Comparison of ENCODE assay signal across 2 cellular contexts in genomic region chr9:112331676-112331955, GRCh38.
TF ChIP-seq lines count a peak whose summit lies in the region.

No MANE protein-coding gene starts in this region.

TF ChIP-seq in SK-N-SH, 30 proteins besides CTCF, POLR2A, EP300 and RAD21 (continued from another document):
- TF ChIP-seq, protein P1, sequence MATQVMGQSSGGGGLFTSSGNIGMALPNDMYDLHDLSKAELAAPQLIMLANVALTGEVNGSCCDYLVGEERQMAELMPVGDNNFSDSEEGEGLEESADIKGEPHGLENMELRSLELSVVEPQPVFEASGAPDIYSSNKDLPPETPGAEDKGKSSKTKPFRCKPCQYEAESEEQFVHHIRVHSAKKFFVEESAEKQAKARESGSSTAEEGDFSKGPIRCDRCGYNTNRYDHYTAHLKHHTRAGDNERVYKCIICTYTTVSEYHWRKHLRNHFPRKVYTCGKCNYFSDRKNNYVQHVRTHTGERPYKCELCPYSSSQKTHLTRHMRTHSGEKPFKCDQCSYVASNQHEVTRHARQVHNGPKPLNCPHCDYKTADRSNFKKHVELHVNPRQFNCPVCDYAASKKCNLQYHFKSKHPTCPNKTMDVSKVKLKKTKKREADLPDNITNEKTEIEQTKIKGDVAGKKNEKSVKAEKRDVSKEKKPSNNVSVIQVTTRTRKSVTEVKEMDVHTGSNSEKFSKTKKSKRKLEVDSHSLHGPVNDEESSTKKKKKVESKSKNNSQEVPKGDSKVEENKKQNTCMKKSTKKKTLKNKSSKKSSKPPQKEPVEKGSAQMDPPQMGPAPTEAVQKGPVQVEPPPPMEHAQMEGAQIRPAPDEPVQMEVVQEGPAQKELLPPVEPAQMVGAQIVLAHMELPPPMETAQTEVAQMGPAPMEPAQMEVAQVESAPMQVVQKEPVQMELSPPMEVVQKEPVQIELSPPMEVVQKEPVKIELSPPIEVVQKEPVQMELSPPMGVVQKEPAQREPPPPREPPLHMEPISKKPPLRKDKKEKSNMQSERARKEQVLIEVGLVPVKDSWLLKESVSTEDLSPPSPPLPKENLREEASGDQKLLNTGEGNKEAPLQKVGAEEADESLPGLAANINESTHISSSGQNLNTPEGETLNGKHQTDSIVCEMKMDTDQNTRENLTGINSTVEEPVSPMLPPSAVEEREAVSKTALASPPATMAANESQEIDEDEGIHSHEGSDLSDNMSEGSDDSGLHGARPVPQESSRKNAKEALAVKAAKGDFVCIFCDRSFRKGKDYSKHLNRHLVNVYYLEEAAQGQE (IDR thresholded peaks at IDR 0.05; ENCODE audit: low read depth, low read length): no peak
- TF ChIP-seq TEAD4 (IDR thresholded peaks at IDR 0.05; ENCODE audit: borderline replicate concordance, insufficient read depth) (no peak), TCF12 (IDR thresholded peaks at IDR 0.05) (no peak), NFIC (IDR thresholded peaks at IDR 0.05; ENCODE audit: borderline replicate concordance) (no peak), USF1 (IDR thresholded peaks at IDR 0.05; ENCODE audit: borderline replicate concordance, low read depth) (no peak)
- TF ChIP-seq, protein P2, sequence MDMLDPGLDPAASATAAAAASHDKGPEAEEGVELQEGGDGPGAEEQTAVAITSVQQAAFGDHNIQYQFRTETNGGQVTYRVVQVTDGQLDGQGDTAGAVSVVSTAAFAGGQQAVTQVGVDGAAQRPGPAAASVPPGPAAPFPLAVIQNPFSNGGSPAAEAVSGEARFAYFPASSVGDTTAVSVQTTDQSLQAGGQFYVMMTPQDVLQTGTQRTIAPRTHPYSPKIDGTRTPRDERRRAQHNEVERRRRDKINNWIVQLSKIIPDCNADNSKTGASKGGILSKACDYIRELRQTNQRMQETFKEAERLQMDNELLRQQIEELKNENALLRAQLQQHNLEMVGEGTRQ (IDR thresholded peaks at IDR 0.05; ENCODE audit: borderline replicate concordance, low read depth, low read length): no peak

TF ChIP-seq in SK-N-SH treated with all-trans-retinoic acid at 6 μM for 48 hours, 23 proteins besides CTCF, POLR2A, EP300 and RAD21 (continued from another document):
- TF ChIP-seq, protein P3, sequence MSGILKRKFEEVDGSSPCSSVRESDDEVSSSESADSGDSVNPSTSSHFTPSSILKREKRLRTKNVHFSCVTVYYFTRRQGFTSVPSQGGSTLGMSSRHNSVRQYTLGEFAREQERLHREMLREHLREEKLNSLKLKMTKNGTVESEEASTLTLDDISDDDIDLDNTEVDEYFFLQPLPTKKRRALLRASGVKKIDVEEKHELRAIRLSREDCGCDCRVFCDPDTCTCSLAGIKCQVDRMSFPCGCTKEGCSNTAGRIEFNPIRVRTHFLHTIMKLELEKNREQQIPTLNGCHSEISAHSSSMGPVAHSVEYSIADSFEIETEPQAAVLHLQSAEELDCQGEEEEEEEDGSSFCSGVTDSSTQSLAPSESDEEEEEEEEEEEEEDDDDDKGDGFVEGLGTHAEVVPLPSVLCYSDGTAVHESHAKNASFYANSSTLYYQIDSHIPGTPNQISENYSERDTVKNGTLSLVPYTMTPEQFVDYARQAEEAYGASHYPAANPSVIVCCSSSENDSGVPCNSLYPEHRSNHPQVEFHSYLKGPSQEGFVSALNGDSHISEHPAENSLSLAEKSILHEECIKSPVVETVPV (CRISPR knock-in tag; IDR thresholded peaks at IDR 0.05): no peak
- TF ChIP-seq GLIS3 (CRISPR knock-in tag; IDR thresholded peaks at IDR 0.05) (no peak), ZFP30 (CRISPR knock-in tag; IDR thresholded peaks at IDR 0.05) (no peak), SNAI2 (CRISPR knock-in tag; IDR thresholded peaks at IDR 0.05) (no peak), TCF4 (CRISPR knock-in tag; IDR thresholded peaks at IDR 0.05; ENCODE audit: borderline replicate concordance) (no peak), ZNF565 (CRISPR knock-in tag; conservative IDR thresholded peaks at IDR 0.05; ENCODE audit: low read depth) (no peak), ISL1 (CRISPR knock-in tag; IDR thresholded peaks at IDR 0.05) (no peak)
- TF ChIP-seq, protein P4, sequence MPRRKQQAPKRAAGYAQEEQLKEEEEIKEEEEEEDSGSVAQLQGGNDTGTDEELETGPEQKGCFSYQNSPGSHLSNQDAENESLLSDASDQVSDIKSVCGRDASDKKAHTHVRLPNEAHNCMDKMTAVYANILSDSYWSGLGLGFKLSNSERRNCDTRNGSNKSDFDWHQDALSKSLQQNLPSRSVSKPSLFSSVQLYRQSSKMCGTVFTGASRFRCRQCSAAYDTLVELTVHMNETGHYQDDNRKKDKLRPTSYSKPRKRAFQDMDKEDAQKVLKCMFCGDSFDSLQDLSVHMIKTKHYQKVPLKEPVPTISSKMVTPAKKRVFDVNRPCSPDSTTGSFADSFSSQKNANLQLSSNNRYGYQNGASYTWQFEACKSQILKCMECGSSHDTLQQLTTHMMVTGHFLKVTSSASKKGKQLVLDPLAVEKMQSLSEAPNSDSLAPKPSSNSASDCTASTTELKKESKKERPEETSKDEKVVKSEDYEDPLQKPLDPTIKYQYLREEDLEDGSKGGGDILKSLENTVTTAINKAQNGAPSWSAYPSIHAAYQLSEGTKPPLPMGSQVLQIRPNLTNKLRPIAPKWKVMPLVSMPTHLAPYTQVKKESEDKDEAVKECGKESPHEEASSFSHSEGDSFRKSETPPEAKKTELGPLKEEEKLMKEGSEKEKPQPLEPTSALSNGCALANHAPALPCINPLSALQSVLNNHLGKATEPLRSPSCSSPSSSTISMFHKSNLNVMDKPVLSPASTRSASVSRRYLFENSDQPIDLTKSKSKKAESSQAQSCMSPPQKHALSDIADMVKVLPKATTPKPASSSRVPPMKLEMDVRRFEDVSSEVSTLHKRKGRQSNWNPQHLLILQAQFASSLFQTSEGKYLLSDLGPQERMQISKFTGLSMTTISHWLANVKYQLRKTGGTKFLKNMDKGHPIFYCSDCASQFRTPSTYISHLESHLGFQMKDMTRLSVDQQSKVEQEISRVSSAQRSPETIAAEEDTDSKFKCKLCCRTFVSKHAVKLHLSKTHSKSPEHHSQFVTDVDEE (CRISPR knock-in tag; IDR thresholded peaks at IDR 0.05): no peak
